ENCODE assay signal across 1 cellular context in the genomic region with DNA sequence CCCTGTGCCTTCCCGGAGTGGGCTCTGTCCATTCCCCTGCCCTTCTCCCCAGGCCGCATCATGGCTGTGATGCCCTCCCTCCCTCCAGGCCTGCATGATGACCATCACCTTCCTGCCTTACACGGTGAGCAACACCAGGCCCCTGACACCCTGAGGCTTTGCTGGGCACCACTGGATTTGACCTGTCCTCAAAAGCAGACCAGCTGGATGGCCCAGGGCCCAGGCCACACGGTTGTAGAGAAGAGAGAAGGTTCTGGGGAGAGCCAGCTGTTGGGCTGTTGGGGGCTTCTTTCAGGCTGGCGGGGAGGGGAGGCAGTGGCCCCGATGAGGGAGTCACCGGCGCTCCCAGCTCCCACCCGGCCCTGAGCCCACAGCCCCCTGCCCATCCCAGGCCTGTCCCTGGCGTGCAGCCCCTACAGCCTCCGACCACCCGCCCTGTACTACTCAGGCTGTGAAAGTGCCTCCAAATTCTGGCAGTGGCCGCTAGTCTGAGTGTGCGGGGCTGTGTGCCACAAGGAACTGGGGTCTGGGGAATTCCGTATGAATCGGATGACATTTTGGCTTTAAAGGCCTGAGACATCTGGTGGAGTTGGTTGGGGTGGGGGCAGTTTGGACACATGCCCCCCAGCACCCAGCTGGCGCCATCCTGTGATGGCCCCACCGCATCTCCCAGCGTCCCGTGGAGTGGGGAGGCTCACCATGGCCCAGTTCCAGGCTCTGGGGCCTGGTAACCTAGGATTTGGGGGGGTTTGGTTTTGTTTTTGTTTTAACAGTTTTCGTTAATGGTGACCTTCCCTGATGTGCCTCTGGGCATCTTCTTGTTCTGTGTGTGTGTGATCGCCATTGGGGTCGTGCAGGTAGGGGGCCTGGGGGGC.
TF ChIP-seq lines count a peak whose summit lies in the region.

No MANE protein-coding gene starts in this region.

TF ChIP-seq in GM23338, 12 proteins besides CTCF, POLR2A, EP300 and RAD21:
- TF ChIP-seq ZNF114 (CRISPR knock-in tag; IDR thresholded peaks at IDR 0.05) (no peak), CREB1 (CRISPR knock-in tag; IDR thresholded peaks at IDR 0.05; ENCODE audit: low read depth) (no peak), EZH2 (IDR thresholded peaks at IDR 0.05; ENCODE audit: low read depth, unreplicated experiment) (no peak), ZNF331 (CRISPR knock-in tag; IDR thresholded peaks at IDR 0.05; ENCODE audit: low read depth) (no peak), NANOG (IDR thresholded peaks at IDR 0.05; ENCODE audit: borderline replicate concordance) (no peak), EZH2phosphoT487 (IDR thresholded peaks at IDR 0.05; ENCODE audit: unreplicated experiment) (no peak), POLR2AphosphoS5 (IDR thresholded peaks at IDR 0.05; ENCODE audit: low read depth) (no peak), JUNB (IDR thresholded peaks at IDR 0.05; ENCODE audit: unreplicated experiment) (no peak), STAT1 (IDR thresholded peaks at IDR 0.05; ENCODE audit: unreplicated experiment) (no peak)
- TF ChIP-seq, protein P1, sequence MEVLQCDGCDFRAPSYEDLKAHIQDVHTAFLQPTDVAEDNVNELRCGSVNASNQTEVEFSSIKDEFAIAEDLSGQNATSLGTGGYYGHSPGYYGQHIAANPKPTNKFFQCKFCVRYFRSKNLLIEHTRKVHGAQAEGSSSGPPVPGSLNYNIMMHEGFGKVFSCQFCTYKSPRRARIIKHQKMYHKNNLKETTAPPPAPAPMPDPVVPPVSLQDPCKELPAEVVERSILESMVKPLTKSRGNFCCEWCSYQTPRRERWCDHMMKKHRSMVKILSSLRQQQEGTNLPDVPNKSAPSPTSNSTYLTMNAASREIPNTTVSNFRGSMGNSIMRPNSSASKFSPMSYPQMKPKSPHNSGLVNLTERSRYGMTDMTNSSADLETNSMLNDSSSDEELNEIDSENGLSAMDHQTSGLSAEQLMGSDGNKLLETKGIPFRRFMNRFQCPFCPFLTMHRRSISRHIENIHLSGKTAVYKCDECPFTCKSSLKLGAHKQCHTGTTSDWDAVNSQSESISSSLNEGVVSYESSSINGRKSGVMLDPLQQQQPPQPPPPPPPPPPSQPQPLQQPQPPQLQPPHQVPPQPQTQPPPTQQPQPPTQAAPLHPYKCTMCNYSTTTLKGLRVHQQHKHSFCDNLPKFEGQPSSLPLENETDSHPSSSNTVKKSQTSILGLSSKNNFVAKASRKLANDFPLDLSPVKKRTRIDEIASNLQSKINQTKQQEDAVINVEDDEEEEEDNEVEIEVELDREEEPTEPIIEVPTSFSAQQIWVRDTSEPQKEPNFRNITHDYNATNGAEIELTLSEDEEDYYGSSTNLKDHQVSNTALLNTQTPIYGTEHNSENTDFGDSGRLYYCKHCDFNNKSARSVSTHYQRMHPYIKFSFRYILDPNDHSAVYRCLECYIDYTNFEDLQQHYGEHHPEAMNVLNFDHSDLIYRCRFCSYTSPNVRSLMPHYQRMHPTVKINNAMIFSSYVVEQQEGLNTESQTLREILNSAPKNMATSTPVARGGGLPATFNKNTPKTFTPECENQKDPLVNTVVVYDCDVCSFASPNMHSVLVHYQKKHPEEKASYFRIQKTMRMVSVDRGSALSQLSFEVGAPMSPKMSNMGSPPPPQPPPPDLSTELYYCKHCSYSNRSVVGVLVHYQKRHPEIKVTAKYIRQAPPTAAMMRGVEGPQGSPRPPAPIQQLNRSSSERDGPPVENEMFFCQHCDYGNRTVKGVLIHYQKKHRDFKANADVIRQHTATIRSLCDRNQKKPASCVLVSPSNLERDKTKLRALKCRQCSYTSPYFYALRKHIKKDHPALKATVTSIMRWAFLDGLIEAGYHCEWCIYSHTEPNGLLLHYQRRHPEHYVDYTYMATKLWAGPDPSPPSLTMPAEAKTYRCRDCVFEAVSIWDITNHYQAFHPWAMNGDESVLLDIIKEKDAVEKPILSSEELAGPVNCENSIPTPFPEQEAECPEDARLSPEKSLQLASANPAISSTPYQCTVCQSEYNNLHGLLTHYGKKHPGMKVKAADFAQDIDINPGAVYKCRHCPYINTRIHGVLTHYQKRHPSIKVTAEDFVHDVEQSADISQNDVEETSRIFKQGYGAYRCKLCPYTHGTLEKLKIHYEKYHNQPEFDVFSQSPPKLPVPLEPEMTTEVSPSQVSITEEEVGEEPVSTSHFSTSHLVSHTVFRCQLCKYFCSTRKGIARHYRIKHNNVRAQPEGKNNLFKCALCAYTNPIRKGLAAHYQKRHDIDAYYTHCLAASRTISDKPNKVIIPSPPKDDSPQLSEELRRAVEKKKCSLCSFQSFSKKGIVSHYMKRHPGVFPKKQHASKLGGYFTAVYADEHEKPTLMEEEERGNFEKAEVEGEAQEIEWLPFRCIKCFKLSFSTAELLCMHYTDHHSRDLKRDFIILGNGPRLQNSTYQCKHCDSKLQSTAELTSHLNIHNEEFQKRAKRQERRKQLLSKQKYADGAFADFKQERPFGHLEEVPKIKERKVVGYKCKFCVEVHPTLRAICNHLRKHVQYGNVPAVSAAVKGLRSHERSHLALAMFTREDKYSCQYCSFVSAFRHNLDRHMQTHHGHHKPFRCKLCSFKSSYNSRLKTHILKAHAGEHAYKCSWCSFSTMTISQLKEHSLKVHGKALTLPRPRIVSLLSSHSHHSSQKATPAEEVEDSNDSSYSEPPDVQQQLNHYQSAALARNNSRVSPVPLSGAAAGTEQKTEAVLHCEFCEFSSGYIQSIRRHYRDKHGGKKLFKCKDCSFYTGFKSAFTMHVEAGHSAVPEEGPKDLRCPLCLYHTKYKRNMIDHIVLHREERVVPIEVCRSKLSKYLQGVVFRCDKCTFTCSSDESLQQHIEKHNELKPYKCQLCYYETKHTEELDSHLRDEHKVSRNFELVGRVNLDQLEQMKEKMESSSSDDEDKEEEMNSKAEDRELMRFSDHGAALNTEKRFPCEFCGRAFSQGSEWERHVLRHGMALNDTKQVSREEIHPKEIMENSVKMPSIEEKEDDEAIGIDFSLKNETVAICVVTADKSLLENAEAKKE (CRISPR knock-in tag; IDR thresholded peaks at IDR 0.05) = no peak
- TF ChIP-seq, protein P2, sequence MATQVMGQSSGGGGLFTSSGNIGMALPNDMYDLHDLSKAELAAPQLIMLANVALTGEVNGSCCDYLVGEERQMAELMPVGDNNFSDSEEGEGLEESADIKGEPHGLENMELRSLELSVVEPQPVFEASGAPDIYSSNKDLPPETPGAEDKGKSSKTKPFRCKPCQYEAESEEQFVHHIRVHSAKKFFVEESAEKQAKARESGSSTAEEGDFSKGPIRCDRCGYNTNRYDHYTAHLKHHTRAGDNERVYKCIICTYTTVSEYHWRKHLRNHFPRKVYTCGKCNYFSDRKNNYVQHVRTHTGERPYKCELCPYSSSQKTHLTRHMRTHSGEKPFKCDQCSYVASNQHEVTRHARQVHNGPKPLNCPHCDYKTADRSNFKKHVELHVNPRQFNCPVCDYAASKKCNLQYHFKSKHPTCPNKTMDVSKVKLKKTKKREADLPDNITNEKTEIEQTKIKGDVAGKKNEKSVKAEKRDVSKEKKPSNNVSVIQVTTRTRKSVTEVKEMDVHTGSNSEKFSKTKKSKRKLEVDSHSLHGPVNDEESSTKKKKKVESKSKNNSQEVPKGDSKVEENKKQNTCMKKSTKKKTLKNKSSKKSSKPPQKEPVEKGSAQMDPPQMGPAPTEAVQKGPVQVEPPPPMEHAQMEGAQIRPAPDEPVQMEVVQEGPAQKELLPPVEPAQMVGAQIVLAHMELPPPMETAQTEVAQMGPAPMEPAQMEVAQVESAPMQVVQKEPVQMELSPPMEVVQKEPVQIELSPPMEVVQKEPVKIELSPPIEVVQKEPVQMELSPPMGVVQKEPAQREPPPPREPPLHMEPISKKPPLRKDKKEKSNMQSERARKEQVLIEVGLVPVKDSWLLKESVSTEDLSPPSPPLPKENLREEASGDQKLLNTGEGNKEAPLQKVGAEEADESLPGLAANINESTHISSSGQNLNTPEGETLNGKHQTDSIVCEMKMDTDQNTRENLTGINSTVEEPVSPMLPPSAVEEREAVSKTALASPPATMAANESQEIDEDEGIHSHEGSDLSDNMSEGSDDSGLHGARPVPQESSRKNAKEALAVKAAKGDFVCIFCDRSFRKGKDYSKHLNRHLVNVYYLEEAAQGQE (IDR thresholded peaks at IDR 0.05; ENCODE audit: unreplicated experiment) = no peak
- TF ChIP-seq, protein P3, sequence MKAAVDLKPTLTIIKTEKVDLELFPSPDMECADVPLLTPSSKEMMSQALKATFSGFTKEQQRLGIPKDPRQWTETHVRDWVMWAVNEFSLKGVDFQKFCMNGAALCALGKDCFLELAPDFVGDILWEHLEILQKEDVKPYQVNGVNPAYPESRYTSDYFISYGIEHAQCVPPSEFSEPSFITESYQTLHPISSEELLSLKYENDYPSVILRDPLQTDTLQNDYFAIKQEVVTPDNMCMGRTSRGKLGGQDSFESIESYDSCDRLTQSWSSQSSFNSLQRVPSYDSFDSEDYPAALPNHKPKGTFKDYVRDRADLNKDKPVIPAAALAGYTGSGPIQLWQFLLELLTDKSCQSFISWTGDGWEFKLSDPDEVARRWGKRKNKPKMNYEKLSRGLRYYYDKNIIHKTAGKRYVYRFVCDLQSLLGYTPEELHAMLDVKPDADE (IDR thresholded peaks at IDR 0.05) = no peak
TF ChIP-seq in GM23338: peak in this region for 0.
